ENCODE assay signal across 15 cellular contexts in the genomic region with DNA sequence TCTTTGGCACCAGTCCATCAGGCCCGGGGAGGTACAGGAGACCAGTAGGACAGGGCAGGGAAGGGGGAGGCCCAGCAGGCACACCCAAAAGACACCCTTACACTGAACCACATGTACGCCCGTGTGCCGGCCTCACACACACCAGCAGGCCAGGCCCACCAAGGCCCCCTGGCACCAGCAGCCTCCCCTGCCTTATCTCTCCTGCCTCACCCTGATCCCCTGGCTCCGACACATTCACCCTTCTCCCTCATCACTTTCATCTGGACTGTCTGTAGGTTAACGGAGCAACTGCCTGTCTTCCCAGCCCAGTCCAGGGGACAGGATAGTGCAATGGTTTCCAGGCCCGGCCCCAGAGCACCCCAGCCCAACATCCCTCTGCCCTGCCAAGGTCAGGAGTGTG. TPM values are rescaled to one million over a fixed set of nuclear protein-coding genes. Genes with fewer than 3 reads are reported as not detected.
DNase-seq lines count a peak whose midpoint lies in the region; ATAC-seq and TF ChIP-seq lines count a peak whose summit lies in the region.
"Had no signal": no experiment of that assay in that cellular context is flagged by ENCODE, and none has a peak within 500 bp of the region (broad histone marks: within the 10 kb centered on the region; RNA-seq: fewer than 3 reads in every experiment).

No MANE protein-coding gene starts in this region.

- ATAC-seq in T-helper 17 cell, result no peak
- no peak for ATAC-seq in left lung
- ATAC-seq in esophagus mucosa, result no peak

- H2BK5ac ChIP-seq in mesenchymal stem cell (ENCODE audit: low read depth, low read length, poor library complexity, severe bottlenecking) (no peak overlapping the region), trophoblast cell (ENCODE audit: low read depth, low read length, poor library complexity) (no peak overlapping the region)

- 91% methylated on average over 7 of the region's 7 CpGs for WGBS in mesenchymal stem cell
- no CpG with 5 or more reads among the region's 7 CpGs for WGBS in trophoblast cell (ENCODE audit: extremely low coverage, insufficient coverage, insufficient read length)

- no peak overlapping the region for H2AFZ ChIP-seq in mesenchymal stem cell (ENCODE audit: low read depth, low read length)
- no peak overlapping the region for H2AFZ ChIP-seq in trophoblast cell (ENCODE audit: insufficient read depth, low read length, poor library complexity)
- H2AFZ ChIP-seq: GM23248 had no signal

- H3K27me3 ChIP-seq in BLaER1 (peaks cover 31% of the 10 kb centered on the region), mesenchymal stem cell (ENCODE audit: control insufficient read depth in 1 of 2, insufficient read depth in 1 of 2, low read length in 2 of 2) (peaks cover 0 to 19% of the 10 kb centered on the region in 2 experiments), trophoblast cell (ENCODE audit: insufficient read depth, low read length) (peaks cover 12% of the 10 kb centered on the region), left lung (peaks cover 0 to 41% of the 10 kb centered on the region in 2 donors)

- peaks cover 50% of the 10 kb centered on the region for H3K4me1 ChIP-seq in BLaER1
- peaks cover 29% of the 10 kb centered on the region for H3K4me1 ChIP-seq in mesenchymal stem cell (ENCODE audit: control insufficient read depth, insufficient read depth, low read depth, low read length)
- peaks cover 0 to 6% of the 10 kb centered on the region in 2 experiments for H3K4me1 ChIP-seq in trophoblast cell (ENCODE audit: control insufficient read depth in 1 of 2, insufficient read depth in 2 of 2, low read length in 2 of 2)
- H3K4me1 ChIP-seq in left lung, result peaks cover 0 to 25% of the 10 kb centered on the region in 2 donors

- H3K4ac ChIP-seq in mesenchymal stem cell (ENCODE audit: low read depth in 1 of 2, low read length in 2 of 2) (no peak overlapping the region), trophoblast cell (ENCODE audit: low read depth, low read length) (no peak overlapping the region)

- no peaks in the 10 kb centered on the region for H3K36me3 Mint-ChIP-seq in T-helper 17 cell (ENCODE audit: low read depth)

- H2AK5ac ChIP-seq in mesenchymal stem cell (ENCODE audit: low read length, severe bottlenecking), result no peak overlapping the region
- H2AK5ac ChIP-seq in trophoblast cell (ENCODE audit: low read length), result no peak overlapping the region

- no peak overlapping the region for H3K4me3 ChIP-seq in BLaER1
- no peak overlapping the region for H3K4me3 ChIP-seq in mesenchymal stem cell (ENCODE audit: insufficient read depth in 1 of 2, low read depth in 1 of 2, low read length in 2 of 2)
- H3K4me3 ChIP-seq in trophoblast cell (ENCODE audit: low read depth, low read length), result no peak overlapping the region
- H3K4me3 ChIP-seq in left lung, result no peak overlapping the region
- H3K4me3 ChIP-seq: GM23248 had no signal

- H3K79me1 ChIP-seq in mesenchymal stem cell (replicated peaks; ENCODE audit: low read length, poor library complexity, severe bottlenecking) (peaks cover 8% of the 10 kb centered on the region), trophoblast cell (ENCODE audit: low read length) (peaks cover 11% of the 10 kb centered on the region)

- H4K20me1 ChIP-seq in BLaER1, result peaks cover 25% of the 10 kb centered on the region

- peaks cover 13% of the 10 kb centered on the region for H3K27me3 Mint-ChIP-seq in T-helper 17 cell
- H3K27me3 Mint-ChIP-seq: CD8-positive, alpha-beta memory T cell had no signal

- H4K91ac ChIP-seq in mesenchymal stem cell (ENCODE audit: low read length) (peak overlapping the region; percentile 11), trophoblast cell (ENCODE audit: low read depth, low read length) (no peak overlapping the region)

- H3K9ac ChIP-seq in BLaER1, result no peak overlapping the region
- H3K9ac ChIP-seq in mesenchymal stem cell (ENCODE audit: low read length), result no peak overlapping the region
- H3K9ac ChIP-seq in trophoblast cell (ENCODE audit: low read length), result no peak overlapping the region
- H3K9ac ChIP-seq: GM23248 had no signal

- H4K8ac ChIP-seq in mesenchymal stem cell (ENCODE audit: low read length) (no peak overlapping the region), trophoblast cell (ENCODE audit: low read depth, low read length) (no peak overlapping the region)

- H3K4me1 Mint-ChIP-seq in T-helper 17 cell, result peaks cover 4% of the 10 kb centered on the region

- DNase-seq in T-helper 17 cell (no peak), mesenchymal stem cell (no peak), trophoblast cell (peak; percentile 51 to 64), D341Med (ENCODE audit: low spot score) (no peak), left lung (no peak)
- DNase-seq: 8988T; C1 segment of cervical spinal cord; CD4-positive, CD25-positive, alpha-beta regulatory T cell; CD8-positive, alpha-beta memory T cell; COR-L47; GM23248; HCEC 1CT had no signal

- H3K27ac Mint-ChIP-seq in T-helper 17 cell, result peak overlapping the region; percentile 43
- H3K27ac Mint-ChIP-seq: B cell; CD4-positive, CD25-positive, alpha-beta regulatory T cell had no signal

- no peaks in the 10 kb centered on the region; the same call in 1 of the 2 replicates for H3K36me3 ChIP-seq in BLaER1
- peaks cover 0 to 18% of the 10 kb centered on the region in 2 experiments for H3K36me3 ChIP-seq in mesenchymal stem cell (ENCODE audit: control insufficient read depth in 1 of 2, insufficient read depth in 2 of 2, low read depth in 1 of 2, low read length in 2 of 2)
- H3K36me3 ChIP-seq in trophoblast cell (ENCODE audit: control insufficient read depth in 1 of 2, insufficient read depth in 2 of 2, low read length in 2 of 2), result peaks cover 0 to 8% of the 10 kb centered on the region in 2 experiments
- H3K36me3 ChIP-seq in left lung, result no peaks in the 10 kb centered on the region

- H4K12ac ChIP-seq in trophoblast cell (ENCODE audit: low read depth, low read length), result no peak overlapping the region

- H3K4me2 ChIP-seq in BLaER1 (peak overlapping the region; percentile 92; the same call in 1 of the 2 replicates), mesenchymal stem cell (ENCODE audit: low read length, poor library complexity, severe bottlenecking) (no peak overlapping the region), trophoblast cell (ENCODE audit: low read length) (no peak overlapping the region)

- H3K79me2 ChIP-seq in trophoblast cell (ENCODE audit: control insufficient read depth, insufficient read depth, low read length, poor library complexity), result peaks cover 7% of the 10 kb centered on the region

- intact Hi-C loops in left lung (cut with DNase I), result no loop called here

- H3K14ac ChIP-seq in mesenchymal stem cell (ENCODE audit: low read length in 2 of 2) (no peak overlapping the region), trophoblast cell (ENCODE audit: low read length) (no peak overlapping the region)

- H3K23ac ChIP-seq in mesenchymal stem cell (ENCODE audit: low read length in 2 of 2) (no peak overlapping the region), trophoblast cell (ENCODE audit: low read length) (no peak overlapping the region)

- H2BK12ac ChIP-seq in mesenchymal stem cell (ENCODE audit: low read length in 2 of 2) (no peak overlapping the region), trophoblast cell (ENCODE audit: low read length) (no peak overlapping the region)

- no peak overlapping the region for H3K4me3 Mint-ChIP-seq in T-helper 17 cell
- H3K4me3 Mint-ChIP-seq: B cell had no signal

- H3K9me3 ChIP-seq in BLaER1 (peaks cover 9% of the 10 kb centered on the region), T-helper 17 cell (ENCODE audit: control insufficient read depth, low read length, poor library complexity, severe bottlenecking) (no peaks in the 10 kb centered on the region), mesenchymal stem cell (ENCODE audit: control insufficient read depth, low read length) (peaks cover 3% of the 10 kb centered on the region), trophoblast cell (ENCODE audit: insufficient read depth, low read depth, low read length) (peaks cover 10% of the 10 kb centered on the region), left lung (no peaks in the 10 kb centered on the region)

- H2BK120ac ChIP-seq in mesenchymal stem cell (ENCODE audit: low read depth, low read length), result no peak overlapping the region
- no peak overlapping the region for H2BK120ac ChIP-seq in trophoblast cell (ENCODE audit: insufficient read depth, low read length, poor library complexity)

- no peak overlapping the region for H2BK15ac ChIP-seq in mesenchymal stem cell (ENCODE audit: low read depth, poor library complexity, severe bottlenecking)

- no peak overlapping the region for H3K27ac ChIP-seq in BLaER1
- no peak overlapping the region for H3K27ac ChIP-seq in mesenchymal stem cell (ENCODE audit: low read length, poor library complexity, severe bottlenecking)
- H3K27ac ChIP-seq in trophoblast cell (ENCODE audit: low read depth, low read length), result no peak overlapping the region
- H3K27ac ChIP-seq in left lung, result no peak overlapping the region
- H3K27ac ChIP-seq: GM23248 had no signal

- H3K18ac ChIP-seq in mesenchymal stem cell (ENCODE audit: low read depth in 1 of 2, low read length in 2 of 2), result no peak overlapping the region
- no peak overlapping the region for H3K18ac ChIP-seq in trophoblast cell (ENCODE audit: low read length)

- TF ChIP-seq CTCF in left lung (IDR thresholded peaks at IDR 0.05), result no peak

RNA-seq across cellular contexts. Expression of gene CDKN1C, which starts 4.9 kb away (rescaled TPM):
- total RNA-seq in T-helper 17 cell, result 1 to 10 TPM in 1 of 2 donors, under 1 TPM in 1; 0.91 to 2.6 TPM
- polyA plus RNA-seq in mesenchymal stem cell (2013, experiment 1 of 2), result 29.4 TPM
- polyA plus RNA-seq in mesenchymal stem cell (2013, experiment 2 of 2), result 31.0 TPM
- 604 and 638 TPM in 2 replicates for polyA plus RNA-seq in trophoblast cell (2013)
- 10 to 100 TPM; 18.0 to 31.7 TPM for total RNA-seq in left lung
- total RNA-seq in esophagus mucosa, result 3.5 TPM

RNA-seq across cellular contexts. Expression of gene PHLDA2, which starts 48.6 kb away (rescaled TPM):
- 1 to 10 TPM in 1 of 2 donors, under 1 TPM in 1; 0.96 to 2.8 TPM for total RNA-seq in T-helper 17 cell
- 272 TPM for polyA plus RNA-seq in mesenchymal stem cell (2013, experiment 1 of 2)
- polyA plus RNA-seq in mesenchymal stem cell (2013, experiment 2 of 2), result 276 TPM
- polyA plus RNA-seq in trophoblast cell (2013), result 252 and 269 TPM in 2 replicates
- total RNA-seq in left lung, result 10 to 100 TPM; 28.3 to 50.0 TPM
- total RNA-seq in esophagus mucosa, result 45.0 TPM
- total RNA-seq: B cell had no signal

Comparison
In these comparisons a context has a peak if more than half of its experiments do, and no peak if none do; other contexts are left out.
1. DNase-seq: peak in trophoblast cell (2 of 2); none in T-helper 17 cell (0 of 3), mesenchymal stem cell (single experiment), D341Med (single experiment) and left lung (0 of 2).
2. RNA of gene PHLDA2, which starts 48.6 kb away (total RNA-seq): 28.3 to 50.0 TPM in left lung and 45.0 TPM in esophagus mucosa (single experiment); 0.96 to 2.8 TPM in T-helper 17 cell; every median in the first group is over 4 times any median in the second.